9 cellular contexts compared by ENCODE assay signal in the genomic region with DNA sequence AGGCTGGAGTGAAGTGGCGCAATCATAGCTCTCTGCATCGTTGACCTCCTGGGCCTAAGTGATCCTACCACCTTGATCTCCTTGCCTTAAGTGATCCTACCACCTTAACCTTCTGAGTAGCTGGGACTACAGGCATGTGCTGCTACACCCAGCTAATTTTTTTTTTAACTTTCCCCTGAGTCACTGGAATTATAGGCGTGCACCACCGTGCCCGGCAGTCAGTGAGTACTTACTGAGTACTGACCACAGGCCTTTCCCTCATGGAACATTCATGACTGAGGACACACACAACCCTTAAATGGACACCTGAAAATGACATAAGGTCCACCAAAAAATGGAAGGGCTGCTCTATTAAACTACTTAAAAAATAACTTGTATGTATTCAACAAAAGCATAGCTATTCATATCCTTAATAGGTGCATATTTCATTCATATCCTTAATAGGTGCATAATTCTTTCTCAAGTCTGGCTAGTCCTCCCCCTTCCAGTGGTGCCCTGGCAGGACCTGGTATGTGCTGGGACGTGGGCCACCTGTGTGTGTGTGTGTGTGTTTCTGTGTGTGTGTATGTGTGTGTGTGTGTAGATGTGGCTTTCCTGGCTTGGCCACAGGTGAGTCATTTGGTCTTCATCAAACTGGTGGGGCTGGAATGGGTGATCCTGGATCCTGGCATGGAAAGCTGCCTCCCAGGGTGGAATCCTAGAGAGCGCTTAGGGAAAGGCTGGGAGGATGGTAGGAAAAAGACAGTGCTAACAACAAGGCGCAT. TPM values are rescaled to one million over a fixed set of nuclear protein-coding genes. Genes with fewer than 3 reads are reported as not detected.
DNase-seq lines count a peak whose midpoint lies in the region; ATAC-seq and TF ChIP-seq lines count a peak whose summit lies in the region.
"Had no signal": no experiment of that assay in that cellular context is flagged by ENCODE, and none has a peak within 500 bp of the region (broad histone marks: within the 10 kb centered on the region; RNA-seq: fewer than 3 reads in every experiment).

No MANE protein-coding gene starts in this region.

- peak overlapping the region in 1 of 7 experiments; percentile 12 for H3K4me3 ChIP-seq in skin epidermis

- H3K27ac ChIP-seq in skin epidermis: peak overlapping the region in 17 of 21 experiments; percentile 9 to 84 (median 64)

- DNase-seq in GM03348 (ENCODE audit: low spot score) (peak; percentile 50), fibroblast of peridontal ligament (ENCODE audit: extremely low read depth) (peak; percentile 72), mesenteric fat pad (ENCODE audit: low spot score) (no peak), cerebellar nuclear complex (lab: John Stamatoyannopoulos, UW) (no peak), HuH-7 (ENCODE audit: low spot score) (no peak), GDM1 (lab: John Stamatoyannopoulos, UW) (no peak)

- peak; percentile 61 for ATAC-seq in SK-N-SH treated with all-trans-retinoic acid at 6 μM for 48 hours

TF ChIP-seq in SK-N-SH treated with all-trans-retinoic acid at 6 μM for 48 hours, 23 proteins besides CTCF, POLR2A, EP300 and RAD21:
- TF ChIP-seq BACH2 (CRISPR knock-in tag; IDR thresholded peaks at IDR 0.05; ENCODE audit: borderline replicate concordance) (no peak), ZFP3 (CRISPR knock-in tag; IDR thresholded peaks at IDR 0.05) (no peak), ZNF8 (CRISPR knock-in tag; IDR thresholded peaks at IDR 0.05) (no peak), ISL1 (CRISPR knock-in tag; IDR thresholded peaks at IDR 0.05) (no peak), RARB (CRISPR knock-in tag; IDR thresholded peaks at IDR 0.05) (no peak), ZC3H10 (CRISPR knock-in tag; IDR thresholded peaks at IDR 0.05) (no peak), GLIS3 (CRISPR knock-in tag; IDR thresholded peaks at IDR 0.05) (no peak)
- TF ChIP-seq, protein P1, sequence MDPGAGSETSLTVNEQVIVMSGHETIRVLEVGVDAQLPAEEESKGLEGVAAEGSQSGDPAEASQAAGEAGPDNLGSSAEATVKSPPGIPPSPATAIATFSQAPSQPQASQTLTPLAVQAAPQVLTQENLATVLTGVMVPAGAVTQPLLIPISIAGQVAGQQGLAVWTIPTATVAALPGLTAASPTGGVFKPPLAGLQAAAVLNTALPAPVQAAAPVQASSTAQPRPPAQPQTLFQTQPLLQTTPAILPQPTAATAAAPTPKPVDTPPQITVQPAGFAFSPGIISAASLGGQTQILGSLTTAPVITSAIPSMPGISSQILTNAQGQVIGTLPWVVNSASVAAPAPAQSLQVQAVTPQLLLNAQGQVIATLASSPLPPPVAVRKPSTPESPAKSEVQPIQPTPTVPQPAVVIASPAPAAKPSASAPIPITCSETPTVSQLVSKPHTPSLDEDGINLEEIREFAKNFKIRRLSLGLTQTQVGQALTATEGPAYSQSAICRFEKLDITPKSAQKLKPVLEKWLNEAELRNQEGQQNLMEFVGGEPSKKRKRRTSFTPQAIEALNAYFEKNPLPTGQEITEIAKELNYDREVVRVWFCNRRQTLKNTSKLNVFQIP (CRISPR knock-in tag; IDR thresholded peaks at IDR 0.05; ENCODE audit: borderline replicate concordance, low read depth): no peak

RNA-seq across cellular contexts. Expression of a gene that starts 3.5 kb away (rescaled TPM):
- total RNA-seq in mesenteric fat pad: 4.8 TPM
- total RNA-seq: kidney epithelial cell had no signal

RNA-seq across cellular contexts. Expression of a gene that starts 17.1 kb away (rescaled TPM):
- total RNA-seq in mesenteric fat pad: not detected

Comparison
In these comparisons a context has a peak if more than half of its experiments do, and no peak if none do; other contexts are left out.
1. DNase-seq: peak in GM03348 (single experiment) and fibroblast of peridontal ligament (single experiment); none in mesenteric fat pad (single experiment), cerebellar nuclear complex (0 of 2), HuH-7 (single experiment) and GDM1 (single experiment).